7 cellular contexts compared by ENCODE assay signal in genomic region chr21:33308586-33309490, GRCh38. TPM values are rescaled to one million over a fixed set of nuclear protein-coding genes. Genes with fewer than 3 reads are reported as not detected.
DNase-seq lines count a peak whose midpoint lies in the region; ATAC-seq and FAIRE-seq lines count a peak whose summit lies in the region.

No MANE protein-coding gene starts in this region.

- no peak overlapping the region for H3K4me3 ChIP-seq in H7 (ENCODE audit: insufficient read depth, low read depth, low read length)

- H3K36me3 ChIP-seq in H7 (replicated peaks; ENCODE audit: control insufficient read depth, insufficient read depth, low read length), result no peaks in the 10 kb centered on the region

- peak; percentile 91 for ATAC-seq in GM18858 (IDR thresholded peaks at IDR 0.05; ENCODE audit: unreplicated experiment)
- peak; percentile 89 for ATAC-seq in HG02571 (IDR thresholded peaks at IDR 0.05; ENCODE audit: unreplicated experiment)

- DNase-seq in MV-4-11 (lab: John Stamatoyannopoulos, UW) (peak; percentile 96), amniotic epithelial cell (ENCODE audit: low read depth) (peak; percentile 43), NCI-H1930 (lab: John Stamatoyannopoulos, UW) (no peak), H7 (no peak), frontal cortex (ENCODE audit: low spot score in 2 of 2) (no peak)

- H3K27me3 ChIP-seq in H7 (ENCODE audit: control insufficient read depth, insufficient read depth, low read length), result no peaks in the 10 kb centered on the region

- no peak for FAIRE-seq in frontal cortex (lab: Jason Lieb, UNC)

RNA-seq across cellular contexts. Expression of gene IFNAR1, which starts 15.9 kb away (rescaled TPM):
- 1.2 and 1.6 TPM in 2 replicates for total RNA-seq in H7 (2014; rRNA removed; shearing (Covaris generic))
- total RNA-seq in frontal cortex, result 49.3 TPM

RNA-seq across cellular contexts. Expression of gene IL10RB, which starts 42.7 kb away (rescaled TPM):
- total RNA-seq in H7 (2014; rRNA removed; shearing (Covaris generic)), result 5.0 and 6.7 TPM in 2 replicates
- 12.2 TPM for total RNA-seq in frontal cortex

Comparison
In these comparisons a context has a peak if more than half of its experiments do, and no peak if none do; other contexts are left out.
1. DNase-seq: peak in MV-4-11 (single experiment) and amniotic epithelial cell (single experiment); none in NCI-H1930 (0 of 2), H7 (single experiment) and frontal cortex (0 of 2).
2. RNA of gene IFNAR1, which starts 15.9 kb away (total RNA-seq): 49.3 TPM in frontal cortex (single experiment); 1.2 to 1.6 TPM in H7; every median in the first group is over 10 times any median in the second.